ENCODE assay signal across 25 cellular contexts in genomic region chr5:86838078-86838477, GRCh38.
"Had no signal": no experiment of that assay in that cellular context is flagged by ENCODE, and none has a peak within 500 bp of the region (broad histone marks: within the 10 kb centered on the region; RNA-seq: fewer than 3 reads in every experiment).

No MANE protein-coding gene starts in this region.

- ATAC-seq: effector memory CD8-positive, alpha-beta T cell; left ventricle myocardium superior; lower lobe of right lung; naive thymus-derived CD8-positive, alpha-beta T cell; sciatic nerve; stimulated activated effector memory CD8-positive, alpha-beta T cell treated with anti-CD3 and anti-CD28 coated beads, Interleukin-12 subunit alpha, Interleukin-12 subunit beta, amount 100 ng/mL, for 72 hours had no signal

- DNase-seq: cortex of kidney; effector memory CD8-positive, alpha-beta T cell; erythroblast; esophagus squamous epithelium; head of caudate nucleus; left ventricle myocardium superior; lower lobe of right lung; naive thymus-derived CD8-positive, alpha-beta T cell; nephron progenitor cell; nucleus accumbens; stimulated activated CD4-positive, alpha-beta T cell treated with anti-CD3 and anti-CD28 coated beads, Interleukin-2, amount 100 ng/mL, for 24 hours; stimulated activated CD4-positive, alpha-beta T cell treated with anti-CD3 and anti-CD28 coated beads, Interleukin-4, amount 100 ng/mL, for 24 hours; stimulated activated naive CD4-positive, alpha-beta T cell treated with Interleukin-2 at 50 U/mL for 16 hours; stomach; substantia nigra; testis; tibial artery had no signal

- H3K27me3 Mint-ChIP-seq: effector memory CD8-positive, alpha-beta T cell; type B pancreatic cell had no signal

- H3K4me1 Mint-ChIP-seq: naive thymus-derived CD8-positive, alpha-beta T cell; nephron progenitor cell; stimulated activated effector memory CD8-positive, alpha-beta T cell treated with anti-CD3 and anti-CD28 coated beads, Interleukin-12 subunit alpha, Interleukin-12 subunit beta, amount 100 ng/mL, for 72 hours had no signal

- H3K36me3 ChIP-seq: esophagus squamous epithelium, lower lobe of right lung, prostate gland, right atrium auricular region, stomach, tibial artery had no signal

- H3K4me3 Mint-ChIP-seq: effector memory CD8-positive, alpha-beta T cell; naive thymus-derived CD8-positive, alpha-beta T cell; nephron progenitor cell; stimulated activated effector memory CD8-positive, alpha-beta T cell treated with anti-CD3 and anti-CD28 coated beads, Interleukin-12 subunit alpha, Interleukin-12 subunit beta, amount 100 ng/mL, for 72 hours; type B pancreatic cell had no signal

- FAIRE-seq: endometrium, frontal cortex, keratinocyte had no signal

- H3K27me3 ChIP-seq: esophagus squamous epithelium, right atrium auricular region, stomach, testis, tibial artery had no signal

- H3K9me3 ChIP-seq: esophagus squamous epithelium, lower lobe of right lung, prostate gland, right atrium auricular region, stomach, testis, tibial artery had no signal

- H3K9me3 Mint-ChIP-seq: effector memory CD8-positive, alpha-beta T cell; nephron progenitor cell; stimulated activated effector memory CD8-positive, alpha-beta T cell treated with anti-CD3 and anti-CD28 coated beads, Interleukin-12 subunit alpha, Interleukin-12 subunit beta, amount 100 ng/mL, for 72 hours; type B pancreatic cell had no signal

- H3K27ac ChIP-seq: esophagus squamous epithelium, lower lobe of right lung, prostate gland, right atrium auricular region, stomach, testis, tibial artery had no signal

- H3K4me3 ChIP-seq: esophagus squamous epithelium, lower lobe of right lung, prostate gland, right atrium auricular region, stomach, testis, tibial artery had no signal

- H3K4me1 ChIP-seq: esophagus squamous epithelium, lower lobe of right lung, prostate gland, right atrium auricular region, stomach, testis, tibial artery had no signal

- H3K36me3 Mint-ChIP-seq: naive thymus-derived CD8-positive, alpha-beta T cell; stimulated activated effector memory CD8-positive, alpha-beta T cell treated with anti-CD3 and anti-CD28 coated beads, Interleukin-12 subunit alpha, Interleukin-12 subunit beta, amount 100 ng/mL, for 72 hours; type B pancreatic cell had no signal

- H3K27ac Mint-ChIP-seq: effector memory CD8-positive, alpha-beta T cell; naive thymus-derived CD8-positive, alpha-beta T cell; nephron progenitor cell; stimulated activated effector memory CD8-positive, alpha-beta T cell treated with anti-CD3 and anti-CD28 coated beads, Interleukin-12 subunit alpha, Interleukin-12 subunit beta, amount 100 ng/mL, for 72 hours; type B pancreatic cell had no signal
